ENCODE assay signal across 13 cellular contexts in the genomic region with DNA sequence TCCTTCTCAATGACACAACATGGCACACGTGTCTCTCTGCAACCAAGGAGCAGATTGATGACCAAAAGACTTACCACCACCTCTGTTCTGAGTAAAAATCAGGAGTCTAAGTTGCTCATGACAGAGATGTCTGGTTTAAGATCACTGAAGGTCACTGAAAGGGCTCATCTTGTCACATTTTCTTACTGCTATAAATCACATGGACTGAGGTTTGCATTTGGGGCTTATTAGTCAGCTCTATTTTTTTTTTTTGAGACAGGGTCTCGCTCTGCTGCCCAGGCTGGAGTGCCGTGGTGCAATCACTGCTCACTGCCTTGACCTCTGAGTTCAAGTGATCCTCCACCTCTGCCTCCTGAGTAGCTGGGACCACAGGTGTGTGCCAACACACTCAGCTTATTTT. TPM values are rescaled to one million over a fixed set of nuclear protein-coding genes. Genes with fewer than 3 reads are reported as not detected.
A peak's percentile ranks its signal among the peaks of the same experiment; 100 is the strongest.
DNase-seq lines count a peak whose midpoint lies in the region; ATAC-seq lines count a peak whose summit lies in the region.
"Had no signal": no experiment of that assay in that cellular context is flagged by ENCODE, and none has a peak within 500 bp of the region (broad histone marks: within the 10 kb centered on the region; RNA-seq: fewer than 3 reads in every experiment).

No MANE protein-coding gene starts in this region.

- H3K27ac Mint-ChIP-seq in effector memory CD8-positive, alpha-beta T cell, result peak overlapping the region; percentile 79 to 87
- H3K27ac Mint-ChIP-seq: GM23338 had no signal

- no peak overlapping the region for H3K4me2 ChIP-seq in mesendoderm (ENCODE audit: low read length)
- H3K4me2 ChIP-seq: GM23338, KMS-11 had no signal

- no peak overlapping the region for H3K4ac ChIP-seq in mesendoderm (ENCODE audit: low read depth, low read length)

- DNase-seq in Caki2 (ENCODE audit: low read depth) (peak; percentile 94), renal cortical epithelial cell (ENCODE audit: low read depth) (peak; percentile 92), mesendoderm (no peak), superior temporal gyrus (ENCODE audit: extremely low spot score) (no peak)
- DNase-seq in effector memory CD8-positive, alpha-beta T cell, result no peak
- DNase-seq: activated effector memory CD4-positive, alpha-beta T cell treated with Interleukin-2 at 50 U/mL for 16 hours; NCI-H2081 treated with DMSO at 0.1 percent for 48 hours had no signal

- no peak overlapping the region for H4K5ac ChIP-seq in mesendoderm (ENCODE audit: low read length)

- H3K27me3 ChIP-seq in mesendoderm (ENCODE audit: insufficient read depth, low read length, poor library complexity), result no peaks in the 10 kb centered on the region
- H3K27me3 ChIP-seq: suprapubic skin had no signal

- H2BK5ac ChIP-seq in mesendoderm (ENCODE audit: low read length), result no peak overlapping the region

- H3K4me1 Mint-ChIP-seq in effector memory CD8-positive, alpha-beta T cell (ENCODE audit: low read depth in 2 of 2), result peaks cover 47 to 67% of the 10 kb centered on the region in 2 donors

- no peaks in the 10 kb centered on the region for H3K9me3 Mint-ChIP-seq in effector memory CD8-positive, alpha-beta T cell
- H3K9me3 Mint-ChIP-seq: GM23338, neural crest cell had no signal

- H3K23ac ChIP-seq in mesendoderm (ENCODE audit: low read length), result no peak overlapping the region

- no peak overlapping the region for H2BK120ac ChIP-seq in mesendoderm (ENCODE audit: low read depth, low read length)

- no peaks in the 10 kb centered on the region for H3K36me3 ChIP-seq in mesendoderm (ENCODE audit: control insufficient read depth, insufficient read depth, low read length)

- no peak overlapping the region for H4K8ac ChIP-seq in mesendoderm (ENCODE audit: low read depth, low read length)

- no peak overlapping the region for H3K9ac ChIP-seq in mesendoderm (ENCODE audit: low read length)
- H3K9ac ChIP-seq: KMS-11 had no signal

- no peaks in the 10 kb centered on the region for H3K27me3 Mint-ChIP-seq in effector memory CD8-positive, alpha-beta T cell

- in situ Hi-C loops in Caki2 (cut with HindIII; ENCODE audit: low pct_unique_long_range_greater_than_20kb, low sequenced_read_pairs), result no loop called here

- no CpG with 5 or more reads among the region's 3 CpGs for WGBS in mesendoderm (ENCODE audit: extremely low coverage, insufficient coverage, low lambda C conversion rate)

- no peak overlapping the region for H3K4me3 Mint-ChIP-seq in effector memory CD8-positive, alpha-beta T cell
- H3K4me3 Mint-ChIP-seq: GM23338, neural crest cell had no signal

- H3K18ac ChIP-seq in mesendoderm (ENCODE audit: low read length), result no peak overlapping the region

- H3K4me1 ChIP-seq in mesendoderm (ENCODE audit: control insufficient read depth, low read depth, low read length), result no peaks in the 10 kb centered on the region

- no peak overlapping the region for H2BK15ac ChIP-seq in mesendoderm (replicated peaks; ENCODE audit: low read depth)

- no peak overlapping the region for H2AK5ac ChIP-seq in mesendoderm (ENCODE audit: low read length)

- no peak overlapping the region for H3K4me3 ChIP-seq in mesendoderm (ENCODE audit: low read length)
- H3K4me3 ChIP-seq: GM23338, suprapubic skin had no signal

- H3K36me3 Mint-ChIP-seq in effector memory CD8-positive, alpha-beta T cell (ENCODE audit: insufficient read depth), result peaks cover 89% of the 10 kb centered on the region

- H3K79me1 ChIP-seq in mesendoderm (ENCODE audit: low read length), result no peaks in the 10 kb centered on the region

- no peaks in the 10 kb centered on the region for H3K79me2 ChIP-seq in mesendoderm (ENCODE audit: control insufficient read depth, insufficient read depth, low read length)

- no peak overlapping the region for H3K56ac ChIP-seq in mesendoderm (ENCODE audit: low read length)

- H3K27ac ChIP-seq in mesendoderm (ENCODE audit: low read depth, low read length), result no peak overlapping the region
- H3K27ac ChIP-seq: KMS-11, suprapubic skin had no signal

- peak; percentile 43 for ATAC-seq in HG03060 (IDR thresholded peaks at IDR 0.05; ENCODE audit: low read depth, unreplicated experiment)
- ATAC-seq in effector memory CD8-positive, alpha-beta T cell (replicated peaks), result no peak
- ATAC-seq in HG02678 (IDR thresholded peaks at IDR 0.05; ENCODE audit: unreplicated experiment), result no peak
- ATAC-seq: GM23338 had no signal

RNA-seq across cellular contexts. Expression of a gene that starts 19.4 kb away (rescaled TPM):
- 99.7 and 108 TPM in 2 replicates for total RNA-seq in Caki2 (2014; rRNA removed; shearing (Covaris generic); ENCODE audit: low replicate concordance)
- 253 and 297 TPM in 2 replicates for total RNA-seq in renal cortical epithelial cell
- polyA plus RNA-seq in mesendoderm (2013, experiment 1 of 2), result 5.4 TPM
- 5.5 TPM for polyA plus RNA-seq in mesendoderm (2013, experiment 2 of 2)

RNA-seq across cellular contexts. Expression of a gene that starts 47.5 kb away (rescaled TPM):
- total RNA-seq in Caki2 (2014; rRNA removed; shearing (Covaris generic); ENCODE audit: low replicate concordance), result 7.3 and 8.5 TPM in 2 replicates
- total RNA-seq in renal cortical epithelial cell, result 10.6 and 24.1 TPM in 2 replicates
- polyA plus RNA-seq in mesendoderm (2013, experiment 1 of 2), result 2.7 TPM
- polyA plus RNA-seq in mesendoderm (2013, experiment 2 of 2), result 2.8 TPM
- total RNA-seq: neural crest cell had no signal

Comparison
In these comparisons a context has a peak if more than half of its experiments do, and no peak if none do; other contexts are left out.
1. DNase-seq: peak in Caki2 (single experiment) and renal cortical epithelial cell (single experiment); none in effector memory CD8-positive, alpha-beta T cell (0 of 3), mesendoderm (single experiment) and superior temporal gyrus (single experiment).